11 cellular contexts compared by ENCODE assay signal in genomic region chr21:36388835-36389234, GRCh38. TPM values are rescaled to one million over a fixed set of nuclear protein-coding genes. Genes with fewer than 3 reads are reported as not detected.
DNase-seq lines count a peak whose midpoint lies in the region; ATAC-seq and TF ChIP-seq lines count a peak whose summit lies in the region.
"Had no signal": no experiment of that assay in that cellular context is flagged by ENCODE, and none has a peak within 500 bp of the region (broad histone marks: within the 10 kb centered on the region; RNA-seq: fewer than 3 reads in every experiment).

No MANE protein-coding gene starts in this region.

- H3K4me1 ChIP-seq in left lung = peaks cover 0 to 8% of the 10 kb centered on the region in 2 donors
- H3K4me1 ChIP-seq: ascending aorta had no signal

- H3K4me3 ChIP-seq in astrocyte of the spinal cord (ENCODE audit: low read depth, low read length) (no peak overlapping the region), left lung (no peak overlapping the region)
- H3K4me3 ChIP-seq: ascending aorta, skin epidermis had no signal

- in situ Hi-C loops in astrocyte of the spinal cord (cut with HindIII; ENCODE audit: low sequenced_read_pairs) = no loop called here

- ATAC-seq in left lung (peak; percentile 60), GM18907 (IDR thresholded peaks at IDR 0.05; ENCODE audit: unreplicated experiment) (no peak), HG02571 (IDR thresholded peaks at IDR 0.05; ENCODE audit: unreplicated experiment) (no peak)

- intact Hi-C loops in left lung (cut with DNase I) = no loop called here

- TF ChIP-seq CTCF in astrocyte of the spinal cord (IDR thresholded peaks at IDR 0.05; ENCODE audit: low read depth, low read length) (peak; percentile 37), left lung (IDR thresholded peaks at IDR 0.05) (peak in 1 of 2 donors; percentile 14)

- H3K36me3 ChIP-seq in left lung = peaks cover 0 to 9% of the 10 kb centered on the region in 2 donors
- H3K36me3 ChIP-seq: ascending aorta had no signal

- H3K9me3 ChIP-seq in left lung = peaks cover 0 to 2% of the 10 kb centered on the region in 2 donors
- H3K9me3 ChIP-seq: ascending aorta had no signal

- DNase-seq in AG20443 (ENCODE audit: low spot score) = peak; percentile 51
- peak; percentile 29 for DNase-seq in HCEC 1CT
- peak; percentile 49 for DNase-seq in astrocyte of the spinal cord (ENCODE audit: low read depth, low spot score)
- DNase-seq in left lung = no peak
- no peak for DNase-seq in kidney glomerular epithelial cell (lab: John Stamatoyannopoulos, UW)
- DNase-seq in OCI-M1 (lab: John Stamatoyannopoulos, UW) = no peak
- DNase-seq: NCI-H510A treated with DMSO at 0.1 percent for 48 hours had no signal

- no peak overlapping the region for H3K27ac ChIP-seq in left lung
- H3K27ac ChIP-seq: ascending aorta, skin epidermis had no signal

- no peaks in the 10 kb centered on the region for H3K27me3 ChIP-seq in left lung
- H3K27me3 ChIP-seq: ascending aorta had no signal

RNA-seq across cellular contexts. Expression of gene CHAF1B, which starts 3.6 kb away (rescaled TPM):
- 1 to 10 TPM; 4.1 to 6.6 TPM for total RNA-seq in left lung

Comparison
In these comparisons a context has a peak if more than half of its experiments do, and no peak if none do; other contexts are left out.
1. DNase-seq: peak in AG20443 (single experiment), HCEC 1CT (single experiment) and astrocyte of the spinal cord (single experiment); none in left lung (0 of 2), kidney glomerular epithelial cell (single experiment) and OCI-M1 (single experiment).